ENCODE assay signal across 13 cellular contexts in genomic region chr10:110376021-110376773, GRCh38.
DNase-seq lines count a peak whose midpoint lies in the region; ATAC-seq, FAIRE-seq and TF ChIP-seq lines count a peak whose summit lies in the region.
"Had no signal": no experiment of that assay in that cellular context is flagged by ENCODE, and none has a peak within 500 bp of the region (broad histone marks: within the 10 kb centered on the region; RNA-seq: fewer than 3 reads in every experiment).

No MANE protein-coding gene starts in this region.

- H3K9me3 Mint-ChIP-seq in activated naive CD4-positive, alpha-beta T cell treated with anti-CD3 and anti-CD28 coated beads for 36 hours = no peaks in the 10 kb centered on the region
- no peaks in the 10 kb centered on the region for H3K9me3 Mint-ChIP-seq in activated naive CD4-positive, alpha-beta T cell treated with anti-CD3 and anti-CD28 coated beads, Interleukin-2, amount 10 ng/mL, durations not matched to agents 7 days and 5 days

- H3K9me1 ChIP-seq in endothelial cell of umbilical vein (replicated peaks; ENCODE audit: control insufficient read depth, extremely low read depth, insufficient read depth, low read length) = no peaks in the 10 kb centered on the region

- ATAC-seq in lung (ENCODE audit: insufficient read depth, low FRiP score) (no peak), upper lobe of right lung (peak; percentile 83)

- H3K4me1 Mint-ChIP-seq in activated naive CD4-positive, alpha-beta T cell treated with anti-CD3 and anti-CD28 coated beads for 36 hours (ENCODE audit: low read depth) = peaks cover 37% of the 10 kb centered on the region
- peaks cover 4% of the 10 kb centered on the region for H3K4me1 Mint-ChIP-seq in activated naive CD4-positive, alpha-beta T cell treated with anti-CD3 and anti-CD28 coated beads, Interleukin-2, amount 10 ng/mL, durations not matched to agents 7 days and 5 days

- H3K4me1 ChIP-seq in endothelial cell of umbilical vein (ENCODE audit: control insufficient read depth, extremely low read depth, insufficient read depth, low read length) (peaks cover 36% of the 10 kb centered on the region), lung (ENCODE audit: control insufficient read depth in 2 of 2, insufficient read depth in 2 of 2, low read length in 2 of 2) (peaks cover 0 to 10% of the 10 kb centered on the region in 2 donors), upper lobe of right lung (peaks cover 9% of the 10 kb centered on the region), tibial artery (no peaks in the 10 kb centered on the region)

- TF ChIP-seq CTCF in endothelial cell of umbilical vein (IDR thresholded peaks at IDR 0.05; ENCODE audit: extremely low read depth in 1 of 2, insufficient read depth in 1 of 2, low read depth in 1 of 2, low read length in 2 of 2) (no peak), lung (IDR thresholded peaks at IDR 0.05; ENCODE audit: control extremely low read depth, extremely low read depth) (no peak), upper lobe of right lung (IDR thresholded peaks at IDR 0.05) (peak; percentile 8), tibial artery (IDR thresholded peaks at IDR 0.05) (no peak)

- H3K4me3 ChIP-seq in endothelial cell of umbilical vein (replicated peaks in 1 of 3; ENCODE audit: insufficient read depth in 1 of 3, low read depth in 1 of 3, low read length in 3 of 3) (no peak overlapping the region), lung (no peak overlapping the region), upper lobe of right lung (no peak overlapping the region), tibial artery (no peak overlapping the region)
- H3K4me3 ChIP-seq: dorsolateral prefrontal cortex, GM23248, thoracic aorta had no signal

- H4K20me1 ChIP-seq in endothelial cell of umbilical vein (replicated peaks; ENCODE audit: control insufficient read depth, extremely low read depth, insufficient read depth, low read length) = no peaks in the 10 kb centered on the region

- H3K9ac ChIP-seq in endothelial cell of umbilical vein (replicated peaks; ENCODE audit: extremely low read depth, insufficient read depth, low read length) = no peak overlapping the region
- H3K9ac ChIP-seq: GM23248 had no signal

- H3K27me3 Mint-ChIP-seq in activated naive CD4-positive, alpha-beta T cell treated with anti-CD3 and anti-CD28 coated beads for 36 hours (ENCODE audit: low read depth) = no peaks in the 10 kb centered on the region
- H3K27me3 Mint-ChIP-seq in activated naive CD4-positive, alpha-beta T cell treated with anti-CD3 and anti-CD28 coated beads, Interleukin-2, amount 10 ng/mL, durations not matched to agents 7 days and 5 days = peaks cover 17% of the 10 kb centered on the region

- H3K79me2 ChIP-seq in endothelial cell of umbilical vein (ENCODE audit: control insufficient read depth, insufficient read depth, low read length) = no peaks in the 10 kb centered on the region

- H3K27ac Mint-ChIP-seq in activated naive CD4-positive, alpha-beta T cell treated with anti-CD3 and anti-CD28 coated beads for 36 hours = peak overlapping the region; percentile 20
- H3K27ac Mint-ChIP-seq in activated naive CD4-positive, alpha-beta T cell treated with anti-CD3 and anti-CD28 coated beads, Interleukin-2, amount 10 ng/mL, durations not matched to agents 7 days and 5 days = no peak overlapping the region

- POLR2A ChIA-PET in endothelial cell of umbilical vein (lab: Charles Lee) = no interaction called here

- H3K9me3 ChIP-seq in endothelial cell of umbilical vein (replicated peaks; ENCODE audit: control insufficient read depth, insufficient read depth, low read length) (no peaks in the 10 kb centered on the region), lung (ENCODE audit: control insufficient read depth in 2 of 2, insufficient read depth in 1 of 2, low read length in 1 of 2) (no peaks in the 10 kb centered on the region), upper lobe of right lung (no peaks in the 10 kb centered on the region), tibial artery (no peaks in the 10 kb centered on the region)
- H3K9me3 ChIP-seq: thoracic aorta had no signal

- H3K27ac ChIP-seq in endothelial cell of umbilical vein (ENCODE audit: insufficient read depth, low read depth, low read length) (peak overlapping the region; percentile 31), lung (ENCODE audit: low read depth in 1 of 2, low read length in 1 of 2) (peak overlapping the region in 1 of 2 donors; percentile 79), upper lobe of right lung (peak overlapping the region; percentile 58), tibial artery (no peak overlapping the region)
- H3K27ac ChIP-seq: dorsolateral prefrontal cortex, GM23248, thoracic aorta had no signal

- TF ChIP-seq POLR2A in endothelial cell of umbilical vein (IDR thresholded peaks at IDR 0.05; ENCODE audit: low read depth, low read length) = no peak

- CTCF ChIA-PET in activated naive CD4-positive, alpha-beta T cell treated with anti-CD3 and anti-CD28 coated beads for 36 hours (lab: Charles Lee) = interaction anchor here (0.7 to 1.1 kb wide), 3 partner anchors 10 to 22 kb away, joined by 3 to 4 read pairs (median 3); no protein-coding TSS in a partner anchor
- CTCF ChIA-PET in activated naive CD4-positive, alpha-beta T cell treated with anti-CD3 and anti-CD28 coated beads, Interleukin-2, amount 10 ng/mL, durations not matched to agents 7 days and 5 days (lab: Charles Lee) = no interaction called here
- CTCF ChIA-PET in endothelial cell of umbilical vein (lab: Charles Lee) = interaction anchor here (0.8 to 3.4 kb wide), 6 partner anchors 8 to 171 kb away, joined by 3 to 14 read pairs (median 3); no protein-coding TSS in a partner anchor

- no peak for DNase-seq in activated naive CD4-positive, alpha-beta T cell treated with anti-CD3 and anti-CD28 coated beads for 36 hours
- no peak for DNase-seq in activated naive CD4-positive, alpha-beta T cell treated with anti-CD3 and anti-CD28 coated beads, Interleukin-2, amount 10 ng/mL, durations not matched to agents 7 days and 5 days
- DNase-seq in endothelial cell of umbilical vein (ENCODE audit: low read depth, low spot score) = peak; percentile 55
- DNase-seq in lung (ENCODE audit: low spot score) = peak; percentile 38
- peak; percentile 72 for DNase-seq in upper lobe of right lung
- DNase-seq in NCI-H1436 (lab: John Stamatoyannopoulos, UW) = no peak
- no peak for DNase-seq in AG08396 (ENCODE audit: low spot score)
- DNase-seq in tibial artery = no peak
- DNase-seq: amniotic stem cell, DMS53, dorsolateral prefrontal cortex, GM23248 had no signal

- intact Hi-C loops in activated naive CD4-positive, alpha-beta T cell treated with anti-CD3 and anti-CD28 coated beads for 36 hours (cut with micrococcal nuclease) = no loop called here
- intact Hi-C loops in endothelial cell of umbilical vein (cut with micrococcal nuclease) (loop anchor here (1.0 to 2.0 kb wide), 2 partner anchors 21 to 22 kb away; no protein-coding TSS in a partner anchor), upper lobe of right lung (cut with DNase I) (no loop called here), tibial artery (cut with DNase I; ENCODE audit: low total_unique reads) (no loop called here)

- BruUV-seq in endothelial cell of umbilical vein (replicated peaks; lab: Mats Ljungman, UMichigan) = no TSS peak

- no peak overlapping the region for H3K4me3 Mint-ChIP-seq in activated naive CD4-positive, alpha-beta T cell treated with anti-CD3 and anti-CD28 coated beads for 36 hours
- H3K4me3 Mint-ChIP-seq in activated naive CD4-positive, alpha-beta T cell treated with anti-CD3 and anti-CD28 coated beads, Interleukin-2, amount 10 ng/mL, durations not matched to agents 7 days and 5 days = no peak overlapping the region

- dilution Hi-C loops in endothelial cell of umbilical vein (cut with MboI; ENCODE audit: extremely low pct_ligation_motif_present, low sequenced_read_pairs) = no loop called here

- no peaks in the 10 kb centered on the region for H3K36me3 Mint-ChIP-seq in activated naive CD4-positive, alpha-beta T cell treated with anti-CD3 and anti-CD28 coated beads for 36 hours (ENCODE audit: low read depth)
- no peaks in the 10 kb centered on the region for H3K36me3 Mint-ChIP-seq in activated naive CD4-positive, alpha-beta T cell treated with anti-CD3 and anti-CD28 coated beads, Interleukin-2, amount 10 ng/mL, durations not matched to agents 7 days and 5 days

- H2AFZ ChIP-seq in endothelial cell of umbilical vein (ENCODE audit: low read depth, low read length) = peak overlapping the region; percentile 6
- H2AFZ ChIP-seq: GM23248 had no signal

- WGBS in lung, 2 donors = 46 to 47% methylated on average over 21 of the region's 21 CpGs

- H3K36me3 ChIP-seq in endothelial cell of umbilical vein (ENCODE audit: control insufficient read depth in 2 of 2, extremely low read depth in 1 of 2, insufficient read depth in 2 of 2, low read length in 2 of 2) (no peaks in the 10 kb centered on the region), lung (ENCODE audit: control insufficient read depth in 2 of 2, insufficient read depth in 2 of 2, low read length in 2 of 2) (no peaks in the 10 kb centered on the region), upper lobe of right lung (no peaks in the 10 kb centered on the region), tibial artery (no peaks in the 10 kb centered on the region)
- H3K36me3 ChIP-seq: thoracic aorta had no signal

- FAIRE-seq in endothelial cell of umbilical vein (lab: Jason Lieb, UNC) = peak; percentile 75

- H3K4me2 ChIP-seq in endothelial cell of umbilical vein (ENCODE audit: insufficient read depth, low read length) = no peak overlapping the region

- H3K27me3 ChIP-seq in endothelial cell of umbilical vein (ENCODE audit: control insufficient read depth in 2 of 2, insufficient read depth in 2 of 2, low read length in 2 of 2) (no peaks in the 10 kb centered on the region), lung (ENCODE audit: control insufficient read depth, insufficient read depth) (no peaks in the 10 kb centered on the region), upper lobe of right lung (no peaks in the 10 kb centered on the region), tibial artery (peaks cover 0 to 3% of the 10 kb centered on the region in 2 donors)

TF ChIP-seq in endothelial cell of umbilical vein, 7 proteins besides CTCF, POLR2A, EP300 and RAD21:
- TF ChIP-seq GATA2 (IDR thresholded peaks at IDR 0.05; ENCODE audit: insufficient read depth, insufficient read length, low read depth, low read length) = peak; percentile 46
- peak; percentile 18 for TF ChIP-seq FOS (IDR thresholded peaks at IDR 0.05; ENCODE audit: borderline replicate concordance, insufficient read depth, low read length)
- no peak for TF ChIP-seq JUN (IDR thresholded peaks at IDR 0.05; ENCODE audit: borderline replicate concordance, insufficient read depth, insufficient read length, low read depth)

Comparison
In these comparisons a context has a peak if more than half of its experiments do, and no peak if none do; other contexts are left out.
1. DNase-seq: peak in endothelial cell of umbilical vein (single experiment), lung (single experiment) and upper lobe of right lung (single experiment); none in activated naive CD4-positive, alpha-beta T cell treated with anti-CD3 and anti-CD28 coated beads for 36 hours (single experiment), activated naive CD4-positive, alpha-beta T cell treated with anti-CD3 and anti-CD28 coated beads, Interleukin-2, amount 10 ng/mL, durations not matched to agents 7 days and 5 days (single experiment), NCI-H1436 (single experiment), AG08396 (single experiment) and tibial artery (0 of 2).
2. H3K27ac ChIP-seq: peak in endothelial cell of umbilical vein (single experiment) and upper lobe of right lung (single experiment); none in tibial artery (0 of 2).